ENCODE assay signal across 21 cellular contexts in genomic region chr1:213041443-213041842, GRCh38. TPM values are rescaled to one million over a fixed set of nuclear protein-coding genes. Genes with fewer than 3 reads are reported as not detected.
A peak's percentile ranks its signal among the peaks of the same experiment; 100 is the strongest.
DNase-seq lines count a peak whose midpoint lies in the region; ATAC-seq and TF ChIP-seq lines count a peak whose summit lies in the region.
"Had no signal": no experiment of that assay in that cellular context is flagged by ENCODE, and none has a peak within 500 bp of the region (broad histone marks: within the 10 kb centered on the region; RNA-seq: fewer than 3 reads in every experiment).

No MANE protein-coding gene starts in this region.

- no peaks in the 10 kb centered on the region for H3K36me3 Mint-ChIP-seq in natural killer cell
- no peaks in the 10 kb centered on the region for H3K36me3 Mint-ChIP-seq in natural killer cell treated with Interleukin-12 subunit alpha and Interleukin-12 subunit beta and Interleukin-15 and Interleukin-18, amount 100 ng/mL, for 72 hours
- H3K36me3 Mint-ChIP-seq: stimulated activated naive B cell treated with anti-CD40 and anti-IgM and Interleukin-4, amounts not matched to agents 10 μg/mL and 1 μg/mL and 100 μg/mL, for 72 hours had no signal

- H3K27me3 Mint-ChIP-seq in natural killer cell (ENCODE audit: low read depth in 2 of 2): peaks cover 4 to 8% of the 10 kb centered on the region in 2 donors
- peaks cover 0 to 1% of the 10 kb centered on the region in 2 donors for H3K27me3 Mint-ChIP-seq in natural killer cell treated with Interleukin-12 subunit alpha and Interleukin-12 subunit beta and Interleukin-15 and Interleukin-18, amount 100 ng/mL, for 72 hours

- no peak for TF ChIP-seq POLR2A in gastroesophageal sphincter (IDR thresholded peaks at IDR 0.05)

- ATAC-seq in natural killer cell (peak in 2 of 3 donors; percentile 41 to 58), gastroesophageal sphincter (no peak), GM21576 (IDR thresholded peaks at IDR 0.05; ENCODE audit: unreplicated experiment) (no peak)
- ATAC-seq in natural killer cell treated with Interleukin-12 subunit alpha and Interleukin-12 subunit beta and Interleukin-15 and Interleukin-18, amount 100 ng/mL, for 72 hours: no peak
- ATAC-seq: right lobe of liver; stimulated activated naive B cell treated with anti-CD40 and anti-IgM and Interleukin-4, amounts not matched to agents 10 μg/mL and 1 μg/mL and 100 μg/mL, for 72 hours had no signal

- H3K9ac ChIP-seq in SK-N-SH: no peak overlapping the region

- no peak for DNase-seq in natural killer cell
- DNase-seq in natural killer cell treated with Interleukin-12 subunit alpha and Interleukin-12 subunit beta and Interleukin-15 and Interleukin-18, amount 100 ng/mL, for 72 hours (ENCODE audit: low spot score): no peak
- DNase-seq in SK-N-SH: no peak
- DNase-seq in fibroblast of gingiva (ENCODE audit: low read depth): peak; percentile 2
- DNase-seq in NCI-H1436 (lab: John Stamatoyannopoulos, UW): no peak
- DNase-seq in stimulated activated CD4-positive, alpha-beta T cell treated with anti-CD3 and anti-CD28 coated beads, Interleukin-2, amount 100 ng/mL, for 24 hours: no peak
- DNase-seq: activated CD4-positive, alpha-beta T cell treated with anti-CD3 and anti-CD28 coated beads, Interleukin-2, amount 10 ng/mL, durations not matched to agents 24 days and 14 days; activated naive CD8-positive, alpha-beta T cell treated with anti-CD3 and anti-CD28 coated beads, Interleukin-2, amount 10 ng/mL, durations not matched to agents 7 days and 5 days; Calu3; H7; Karpas-422; mesendoderm; NCI-H1930; NCI-H69; Peyer's patch; right lobe of liver; stimulated activated naive B cell treated with anti-CD40 and anti-IgM and Interleukin-4, amounts not matched to agents 10 μg/mL and 1 μg/mL and 100 μg/mL, for 72 hours had no signal

- peak overlapping the region in 1 of 2 donors; percentile 14 for H3K27ac Mint-ChIP-seq in natural killer cell
- no peak overlapping the region for H3K27ac Mint-ChIP-seq in natural killer cell treated with Interleukin-12 subunit alpha and Interleukin-12 subunit beta and Interleukin-15 and Interleukin-18, amount 100 ng/mL, for 72 hours
- H3K27ac Mint-ChIP-seq: activated CD4-positive, alpha-beta T cell treated with anti-CD3 and anti-CD28 coated beads, Interleukin-2, amount 10 ng/mL, durations not matched to agents 24 days and 14 days; activated naive CD8-positive, alpha-beta T cell treated with anti-CD3 and anti-CD28 coated beads, Interleukin-2, amount 10 ng/mL, durations not matched to agents 7 days and 5 days; stimulated activated naive B cell treated with anti-CD40 and anti-IgM and Interleukin-4, amounts not matched to agents 10 μg/mL and 1 μg/mL and 100 μg/mL, for 72 hours had no signal

- no peaks in the 10 kb centered on the region for H3K79me2 ChIP-seq in SK-N-SH (ENCODE audit: insufficient read depth)

- intact Hi-C loops in natural killer cell (cut with micrococcal nuclease): no loop called here

- H3K27me3 ChIP-seq in SK-N-SH (ENCODE audit: insufficient read depth) (no peaks in the 10 kb centered on the region), gastroesophageal sphincter (peaks cover 57% of the 10 kb centered on the region)
- H3K27me3 ChIP-seq: Peyer's patch, right lobe of liver had no signal

- H4K20me1 ChIP-seq in SK-N-SH (ENCODE audit: insufficient read depth): no peaks in the 10 kb centered on the region

- 45% methylated on average over 1 of the region's 1 CpG for WGBS in SK-N-SH (ENCODE audit: low lambda C conversion rate)
- WGBS in gastroesophageal sphincter (ENCODE audit: low coverage in 1 of 2), 2 donors: 67 to 81% methylated on average over 1 of the region's 1 CpG

- H3K4me3 Mint-ChIP-seq in natural killer cell: no peak overlapping the region
- no peak overlapping the region for H3K4me3 Mint-ChIP-seq in natural killer cell treated with Interleukin-12 subunit alpha and Interleukin-12 subunit beta and Interleukin-15 and Interleukin-18, amount 100 ng/mL, for 72 hours
- H3K4me3 Mint-ChIP-seq: activated CD4-positive, alpha-beta T cell treated with anti-CD3 and anti-CD28 coated beads, Interleukin-2, amount 10 ng/mL, durations not matched to agents 24 days and 14 days; activated naive CD8-positive, alpha-beta T cell treated with anti-CD3 and anti-CD28 coated beads, Interleukin-2, amount 10 ng/mL, durations not matched to agents 7 days and 5 days; stimulated activated naive B cell treated with anti-CD40 and anti-IgM and Interleukin-4, amounts not matched to agents 10 μg/mL and 1 μg/mL and 100 μg/mL, for 72 hours had no signal

- H3K27ac ChIP-seq in SK-N-SH (ENCODE audit: low read depth in 2 of 2, low read length in 1 of 2) (peak overlapping the region in 1 of 2 experiments; percentile 58; a peak in 2 of 4 replicates), gastroesophageal sphincter (no peak overlapping the region)
- H3K27ac ChIP-seq: coronary artery, esophagus muscularis mucosa, Peyer's patch, right lobe of liver had no signal

- H3K4me1 ChIP-seq in SK-N-SH (ENCODE audit: control insufficient read depth in 1 of 2, insufficient read depth in 2 of 2, low read depth in 1 of 2, low read length in 1 of 2) (0 out of 4 replicates have a peak, but pooled peaks cover 0 to 4% of the 10 kb centered on the region in 2 experiments), gastroesophageal sphincter (no peaks in the 10 kb centered on the region)
- H3K4me1 ChIP-seq: esophagus muscularis mucosa, Peyer's patch, right lobe of liver had no signal

- no peaks in the 10 kb centered on the region for H3K9me3 ChIP-seq in SK-N-SH
- H3K9me3 ChIP-seq in gastroesophageal sphincter: no peaks in the 10 kb centered on the region
- H3K9me3 ChIP-seq: esophagus muscularis mucosa, Peyer's patch, right lobe of liver had no signal

- POLR2A ChIA-PET in SK-N-SH (lab: Yijun Ruan, JAX): no interaction called here

- peak overlapping the region; percentile 56 for H2AFZ ChIP-seq in SK-N-SH (ENCODE audit: low read depth)

- no peaks in the 10 kb centered on the region for H3K9me2 ChIP-seq in SK-N-SH

- peaks cover 13 to 17% of the 10 kb centered on the region in 2 donors for H3K4me1 Mint-ChIP-seq in natural killer cell
- H3K4me1 Mint-ChIP-seq in natural killer cell treated with Interleukin-12 subunit alpha and Interleukin-12 subunit beta and Interleukin-15 and Interleukin-18, amount 100 ng/mL, for 72 hours (ENCODE audit: low read depth in 2 of 2): peaks cover 11 to 13% of the 10 kb centered on the region in 2 donors

- TF ChIP-seq RAD21 in SK-N-SH (IDR thresholded peaks at IDR 0.05; ENCODE audit: low read length): no peak

- H3K36me3 ChIP-seq in SK-N-SH (replicated peaks in 1 of 2; ENCODE audit: control insufficient read depth in 1 of 2, insufficient read depth in 2 of 2, low read length in 1 of 2) (no peaks in the 10 kb centered on the region), gastroesophageal sphincter (no peaks in the 10 kb centered on the region)
- H3K36me3 ChIP-seq: esophagus muscularis mucosa, Peyer's patch, right lobe of liver had no signal

- peak overlapping the region; percentile 26; the same call in 1 of the 2 replicates for H3K4me2 ChIP-seq in SK-N-SH

- H3F3A ChIP-seq in SK-N-SH (replicated peaks; ENCODE audit: insufficient read depth): peaks cover 19% of the 10 kb centered on the region

- no peak for TF ChIP-seq CTCF in natural killer cell (IDR thresholded peaks at IDR 0.05)
- TF ChIP-seq CTCF in SK-N-SH (IDR thresholded peaks at IDR 0.05): no peak
- TF ChIP-seq CTCF in gastroesophageal sphincter (IDR thresholded peaks at IDR 0.05): no peak

- CTCF ChIA-PET in SK-N-SH (lab: Yijun Ruan, JAX): no interaction called here

- TF ChIP-seq EP300 in SK-N-SH (IDR thresholded peaks at IDR 0.05; ENCODE audit: borderline replicate concordance in 1 of 2, low read depth in 1 of 2, low read length in 1 of 2) (no peak), gastroesophageal sphincter (IDR thresholded peaks at IDR 0.05) (no peak)

- H3K9me3 Mint-ChIP-seq in natural killer cell: no peaks in the 10 kb centered on the region
- H3K9me3 Mint-ChIP-seq in natural killer cell treated with Interleukin-12 subunit alpha and Interleukin-12 subunit beta and Interleukin-15 and Interleukin-18, amount 100 ng/mL, for 72 hours: no peaks in the 10 kb centered on the region
- H3K9me3 Mint-ChIP-seq: activated CD4-positive, alpha-beta T cell treated with anti-CD3 and anti-CD28 coated beads, Interleukin-2, amount 10 ng/mL, durations not matched to agents 24 days and 14 days; activated naive CD8-positive, alpha-beta T cell treated with anti-CD3 and anti-CD28 coated beads, Interleukin-2, amount 10 ng/mL, durations not matched to agents 7 days and 5 days; stimulated activated naive B cell treated with anti-CD40 and anti-IgM and Interleukin-4, amounts not matched to agents 10 μg/mL and 1 μg/mL and 100 μg/mL, for 72 hours had no signal

- H3K4me3 ChIP-seq in SK-N-SH (ENCODE audit: low read depth in 2 of 2, low read length in 1 of 2) (no peak overlapping the region), gastroesophageal sphincter (no peak overlapping the region)
- H3K4me3 ChIP-seq: coronary artery, esophagus muscularis mucosa, Peyer's patch, right lobe of liver had no signal

TF ChIP-seq in SK-N-SH, 30 proteins besides CTCF, POLR2A, EP300 and RAD21 (continues in another document):
- TF ChIP-seq FOSL2 (IDR thresholded peaks at IDR 0.05; ENCODE audit: borderline replicate concordance, low read depth): peak; percentile 39; the same call in 1 of the 2 replicates
- TF ChIP-seq USF2 (IDR thresholded peaks at IDR 0.05; ENCODE audit: borderline replicate concordance, low read depth, low read length): no peak

RNA-seq across cellular contexts. Expression of gene RPS6KC1, which starts 9.6 kb away (rescaled TPM):
- total RNA-seq in natural killer cell (10 to 100 TPM; 19.6 to 32.7 (median 24.1) TPM), gastroesophageal sphincter (10 to 100 TPM; 21.2 to 28.5 (median 23.8) TPM)
- total RNA-seq in natural killer cell treated with Interleukin-12 subunit alpha and Interleukin-12 subunit beta and Interleukin-15 and Interleukin-18, amount 100 ng/mL, for 72 hours: 10 to 100 TPM; 14.5 to 17.6 TPM
- polyA plus RNA-seq in SK-N-SH (2012; rRNA removed): 7.8 and 11.4 TPM in 2 replicates
- 11.3 and 12.2 TPM in 2 replicates for polyA plus RNA-seq in SK-N-SH (2012; cell fraction: cytosol; rRNA removed)
- polyA plus RNA-seq in SK-N-SH (2012; cell fraction: nucleus; rRNA removed): 9.3 and 17.3 TPM in 2 replicates

RNA-seq across cellular contexts. Expression of gene ANGEL2, which starts 25.8 kb away (rescaled TPM):
- total RNA-seq in natural killer cell (10 to 100 TPM; 68.1 to 75.3 (median 72.1) TPM), gastroesophageal sphincter (10 to 100 TPM; 20.9 to 85.1 (median 39.0) TPM)
- 10 to 100 TPM; 40.0 to 58.4 TPM for total RNA-seq in natural killer cell treated with Interleukin-12 subunit alpha and Interleukin-12 subunit beta and Interleukin-15 and Interleukin-18, amount 100 ng/mL, for 72 hours
- 14.0 and 17.8 TPM in 2 replicates for polyA plus RNA-seq in SK-N-SH (2012; rRNA removed)
- 14.7 and 15.7 TPM in 2 replicates for polyA plus RNA-seq in SK-N-SH (2012; cell fraction: cytosol; rRNA removed)
- polyA plus RNA-seq in SK-N-SH (2012; cell fraction: nucleus; rRNA removed): 17.9 and 40.1 TPM in 2 replicates

Comparison
In these comparisons a context has a peak if more than half of its experiments do, and no peak if none do; other contexts are left out.
1. ATAC-seq: peak in natural killer cell (2 of 3); none in natural killer cell treated with Interleukin-12 subunit alpha and Interleukin-12 subunit beta and Interleukin-15 and Interleukin-18, amount 100 ng/mL, for 72 hours (0 of 2), gastroesophageal sphincter (single experiment) and GM21576 (single experiment).